In genomic region chr10:91924212-91925021, GRCh38 we compare ENCODE assay signal across 8 cellular contexts. TPM values are rescaled to one million over a fixed set of nuclear protein-coding genes. Genes with fewer than 3 reads are reported as not detected.
DNase-seq lines count a peak whose midpoint lies in the region; ATAC-seq and TF ChIP-seq lines count a peak whose summit lies in the region.

No MANE protein-coding gene starts in this region.

- H3K36me3 Mint-ChIP-seq in CD8-positive, alpha-beta T cell = peaks cover 16% of the 10 kb centered on the region

- H3K27me3 Mint-ChIP-seq in CD8-positive, alpha-beta T cell (ENCODE audit: low read depth) = no peaks in the 10 kb centered on the region

- no peaks in the 10 kb centered on the region for H3K9me3 ChIP-seq in CD8-positive, alpha-beta T cell (ENCODE audit: low read length)
- H3K9me3 ChIP-seq in Karpas-422 (ENCODE audit: low read length) = no peaks in the 10 kb centered on the region
- H3K9me3 ChIP-seq in testis = no peaks in the 10 kb centered on the region

- TF ChIP-seq POLR2A in testis (IDR thresholded peaks at IDR 0.05) = no peak

- POLR2A ChIA-PET in CD8-positive, alpha-beta T cell (lab: Charles Lee) = interaction anchor here (0.7 to 2.2 kb wide), 18 partner anchors 10 to 924 kb away, joined by 3 to 43 read pairs (median 5); partner anchors contain the start of genes CPEB3, EXOC6, FGFBP3 and MARCHF5

- CTCF ChIA-PET in CD8-positive, alpha-beta T cell (lab: Charles Lee) = interaction anchor here (0.7 to 4.6 kb wide), 7 partner anchors 12 to 626 kb away, joined by 3 to 41 read pairs (median 5); partner anchors contain the start of gene FGFBP3

- H3K36me3 ChIP-seq in CD8-positive, alpha-beta T cell (ENCODE audit: insufficient read depth, low read length) = no peaks in the 10 kb centered on the region
- H3K36me3 ChIP-seq in Karpas-422 (ENCODE audit: insufficient read depth, low read length) (peaks cover 4% of the 10 kb centered on the region; the same call in 1 of the 2 replicates), testis (ENCODE audit: low read depth, missing control alignments) (no peaks in the 10 kb centered on the region)

- WGBS in testis, 2 donors = 2% methylated on average over 21 of the region's 21 CpGs

- peaks cover 58% of the 10 kb centered on the region for H3K4me1 Mint-ChIP-seq in CD8-positive, alpha-beta T cell (ENCODE audit: low read depth)

- no peak for TF ChIP-seq CTCF in CD8-positive, alpha-beta T cell (IDR thresholded peaks at IDR 0.05)
- TF ChIP-seq CTCF in astrocyte of the spinal cord (IDR thresholded peaks at IDR 0.05; ENCODE audit: low read depth, low read length) (no peak), testis (IDR thresholded peaks at IDR 0.05) (no peak)

- H4K20me1 ChIP-seq in Karpas-422 (ENCODE audit: insufficient read depth, low read depth, low read length) = 0 out of 2 replicates have a peak, but pooled peaks cover 3% of the 10 kb centered on the region

- H3K27ac Mint-ChIP-seq in CD8-positive, alpha-beta T cell = peak overlapping the region; percentile 98

- peak overlapping the region; percentile 94 for H3K4me2 ChIP-seq in Karpas-422 (ENCODE audit: low read depth, low read length, poor library complexity, severe bottlenecking)

- no peaks in the 10 kb centered on the region for H3K27me3 ChIP-seq in CD8-positive, alpha-beta T cell (ENCODE audit: insufficient read depth, low read length)
- H3K27me3 ChIP-seq in Karpas-422 (ENCODE audit: low read length) (no peaks in the 10 kb centered on the region), testis (no peaks in the 10 kb centered on the region)

- H3K9me2 ChIP-seq in Karpas-422 (replicated peaks; ENCODE audit: insufficient read depth, low read length) = no peaks in the 10 kb centered on the region

- ATAC-seq in CD8-positive, alpha-beta T cell = no peak
- ATAC-seq in GM21381 (IDR thresholded peaks at IDR 0.05; ENCODE audit: unreplicated experiment) (peak; percentile 34), left colon (peak; percentile 27), GM21825 (IDR thresholded peaks at IDR 0.05; ENCODE audit: unreplicated experiment) (no peak), HG02798 (IDR thresholded peaks at IDR 0.05; ENCODE audit: poor library complexity, unreplicated experiment) (no peak)

- intact Hi-C loops in CD8-positive, alpha-beta T cell (cut with DNase I, micrococcal nuclease) = loop anchor here (5.0 to 10.0 kb wide), 5 partner anchors 517 to 923 kb away; partner anchors contain the start of genes EXOC6 (in 2 of the 2) and PCGF5 (in 1 of the 2)
- intact Hi-C loops in left colon (cut with DNase I, micrococcal nuclease) (no loop called here), testis (cut with DNase I; ENCODE audit: low total_unique reads) (no loop called here)

- peaks cover 61% of the 10 kb centered on the region for H3K79me2 ChIP-seq in Karpas-422 (ENCODE audit: low read length)

- peak overlapping the region; percentile 97 for H3K27ac ChIP-seq in CD8-positive, alpha-beta T cell (ENCODE audit: low read depth, low read length)
- peak overlapping the region; percentile 49; the same call in 1 of the 2 replicates for H3K27ac ChIP-seq in Karpas-422 (ENCODE audit: low read length)
- peak overlapping the region; percentile 92 to 97 for H3K27ac ChIP-seq in testis

- no peak for DNase-seq in CD8-positive, alpha-beta T cell
- DNase-seq in Karpas-422 (peak; percentile 54), astrocyte of the spinal cord (ENCODE audit: low read depth, low spot score) (peak; percentile 33), left colon (no peak), testis (no peak)

- H3K9ac ChIP-seq in Karpas-422 (ENCODE audit: low read length) = peak overlapping the region; percentile 88

- H3K4me3 ChIP-seq in CD8-positive, alpha-beta T cell (ENCODE audit: low read depth, low read length) = peak overlapping the region; percentile 97
- H3K4me3 ChIP-seq in Karpas-422 (ENCODE audit: low read length) = peak overlapping the region; percentile 90
- H3K4me3 ChIP-seq in astrocyte of the spinal cord (ENCODE audit: low read depth, low read length) = peak overlapping the region; percentile 94
- peak overlapping the region; percentile 81 to 92 for H3K4me3 ChIP-seq in testis

- peak overlapping the region; percentile 99 for H3K4me3 Mint-ChIP-seq in CD8-positive, alpha-beta T cell

- H2AFZ ChIP-seq in Karpas-422 (ENCODE audit: low read length) = no peak overlapping the region

- H3K9me3 Mint-ChIP-seq in CD8-positive, alpha-beta T cell = no peaks in the 10 kb centered on the region

- in situ Hi-C loops in astrocyte of the spinal cord (cut with HindIII; ENCODE audit: low sequenced_read_pairs) = no loop called here

- H3K4me1 ChIP-seq in CD8-positive, alpha-beta T cell (ENCODE audit: insufficient read depth, low read length) = peaks cover 43% of the 10 kb centered on the region
- H3K4me1 ChIP-seq in Karpas-422 (ENCODE audit: low read length) (peaks cover 20% of the 10 kb centered on the region), testis (peaks cover 14% of the 10 kb centered on the region)

RNA-seq across cellular contexts. Expression of gene BTAF1, which starts 0.8 kb away (rescaled TPM):
- 10 to 100 TPM; 88.6 to 90.7 TPM for total RNA-seq in CD8-positive, alpha-beta T cell
- 46.4 and 65.7 TPM in 2 replicates for total RNA-seq in Karpas-422 (2014; rRNA removed; shearing (Covaris generic); ENCODE audit: low replicate concordance)
- total RNA-seq in left colon (10 to 100 TPM; 24.9 to 29.7 TPM), testis (10 to 100 TPM; 60.9 to 81.8 TPM)
- 37.5 TPM for polyA plus RNA-seq in testis (ENCODE audit: insufficient read depth, low read depth, low replicate concordance)

RNA-seq across cellular contexts. Expression of gene FGFBP3, which starts 15.1 kb away (rescaled TPM):
- total RNA-seq in CD8-positive, alpha-beta T cell = 1 to 10 TPM; 1.3 to 1.5 TPM
- total RNA-seq in Karpas-422 (2014; rRNA removed; shearing (Covaris generic); ENCODE audit: low replicate concordance) = 0.22 and 0.71 TPM in 2 replicates
- 1 to 10 TPM; 1.5 to 2.3 TPM for total RNA-seq in left colon
- total RNA-seq in testis = 1 to 10 TPM in 1 of 2 donors, under 1 TPM in 1; 0.93 to 1.4 TPM
- 0.82 TPM for polyA plus RNA-seq in testis (ENCODE audit: insufficient read depth, low read depth, low replicate concordance)

Comparison
In these comparisons a context has a peak if more than half of its experiments do, and no peak if none do; other contexts are left out.
1. ATAC-seq: peak in GM21381 (single experiment) and left colon (single experiment); none in CD8-positive, alpha-beta T cell (single experiment), GM21825 (single experiment) and HG02798 (single experiment).
2. DNase-seq: peak in Karpas-422 (single experiment) and astrocyte of the spinal cord (single experiment); none in CD8-positive, alpha-beta T cell (0 of 7), left colon (0 of 2) and testis (single experiment).
3. intact Hi-C loops: an anchor here in CD8-positive, alpha-beta T cell (5.0 to 10.0 kb wide); none called in left colon and testis.
4. Peak in every context shown above with its lines, with median percentiles within 50 percentile points of each other: H3K27ac ChIP-seq and H3K4me3 ChIP-seq.